In genomic region chr4:8533274-8533865, GRCh38 we compare ENCODE assay signal across 13 cellular contexts. TPM values are rescaled to one million over a fixed set of nuclear protein-coding genes. Genes with fewer than 3 reads are reported as not detected.
DNase-seq lines count a peak whose midpoint lies in the region; ATAC-seq and TF ChIP-seq lines count a peak whose summit lies in the region.
"Had no signal": no experiment of that assay in that cellular context is flagged by ENCODE, and none has a peak within 500 bp of the region (broad histone marks: within the 10 kb centered on the region; RNA-seq: fewer than 3 reads in every experiment).

No MANE protein-coding gene starts in this region.

- H3K4me3 Mint-ChIP-seq in glutamatergic neuron (ENCODE audit: unreplicated experiment), result peak overlapping the region; percentile 21
- H3K4me3 Mint-ChIP-seq: activated naive CD8-positive, alpha-beta T cell treated with anti-CD3 and anti-CD28 coated beads for 36 hours; immature natural killer cell had no signal

- no peak for ATAC-seq in upper lobe of right lung
- ATAC-seq in GM18519 (IDR thresholded peaks at IDR 0.05; ENCODE audit: low FRiP score, unreplicated experiment), result no peak
- no peak for ATAC-seq in GM19463 (IDR thresholded peaks at IDR 0.05; ENCODE audit: unreplicated experiment)

- H3K27me3 ChIP-seq in HUES48 (ENCODE audit: control insufficient read depth, insufficient read depth, low read length), result no peaks in the 10 kb centered on the region
- no peaks in the 10 kb centered on the region for H3K27me3 ChIP-seq in upper lobe of right lung

- peak; percentile 36 for DNase-seq in GM20000 (ENCODE audit: low spot score)
- no peak for DNase-seq in glutamatergic neuron
- DNase-seq in upper lobe of right lung, result no peak
- DNase-seq in stimulated activated CD4-positive, alpha-beta T cell treated with anti-CD3 and anti-CD28 coated beads, Interleukin-1b, Interleukin-23, amount 100 ng/mL, for 48 hours, result no peak
- DNase-seq: activated naive CD8-positive, alpha-beta T cell treated with anti-CD3 and anti-CD28 coated beads for 36 hours; CD4-positive, CD25-positive, alpha-beta regulatory T cell; immature natural killer cell had no signal

- no peak overlapping the region for H3K9ac ChIP-seq in HUES48 (ENCODE audit: low read depth, low read length)

- H3K36me3 Mint-ChIP-seq in glutamatergic neuron (ENCODE audit: unreplicated experiment), result peaks cover 4% of the 10 kb centered on the region
- H3K36me3 Mint-ChIP-seq: activated naive CD8-positive, alpha-beta T cell treated with anti-CD3 and anti-CD28 coated beads for 36 hours; immature natural killer cell had no signal

- TF ChIP-seq CTCF in GM20000 (IDR thresholded peaks at IDR 0.05; ENCODE audit: extremely low read depth, missing control alignments), result no peak
- TF ChIP-seq CTCF in glutamatergic neuron (IDR thresholded peaks at IDR 0.05; ENCODE audit: partially characterized antibody, unreplicated experiment), result no peak
- no peak for TF ChIP-seq CTCF in upper lobe of right lung (IDR thresholded peaks at IDR 0.05)

- H3K9me3 Mint-ChIP-seq in glutamatergic neuron (ENCODE audit: unreplicated experiment), result peaks cover 3% of the 10 kb centered on the region
- H3K9me3 Mint-ChIP-seq: immature natural killer cell had no signal

- H3K36me3 ChIP-seq in HUES48 (ENCODE audit: control insufficient read depth, insufficient read depth, low read length) (no peaks in the 10 kb centered on the region), upper lobe of right lung (no peaks in the 10 kb centered on the region)

- H3K27ac Mint-ChIP-seq in glutamatergic neuron (ENCODE audit: unreplicated experiment), result no peak overlapping the region
- H3K27ac Mint-ChIP-seq: activated naive CD8-positive, alpha-beta T cell treated with anti-CD3 and anti-CD28 coated beads for 36 hours; CD4-positive, CD25-positive, alpha-beta regulatory T cell had no signal

- H3K27ac ChIP-seq in HUES48 (ENCODE audit: low read depth, low read length) (peak overlapping the region; percentile 61), upper lobe of right lung (peak overlapping the region; percentile 68)

- intact Hi-C loops in upper lobe of right lung (cut with DNase I), result no loop called here

- no peaks in the 10 kb centered on the region for H3K27me3 Mint-ChIP-seq in glutamatergic neuron (ENCODE audit: unreplicated experiment)
- H3K27me3 Mint-ChIP-seq: activated naive CD8-positive, alpha-beta T cell treated with anti-CD3 and anti-CD28 coated beads for 36 hours; CD4-positive, CD25-positive, alpha-beta regulatory T cell had no signal

- H3K4me1 ChIP-seq in HUES48 (ENCODE audit: control insufficient read depth, insufficient read depth, low read length) (peaks cover 15% of the 10 kb centered on the region), upper lobe of right lung (peaks cover 23% of the 10 kb centered on the region)

- H3K9me3 ChIP-seq in HUES48 (ENCODE audit: control insufficient read depth, insufficient read depth, low read length) (no peaks in the 10 kb centered on the region), upper lobe of right lung (no peaks in the 10 kb centered on the region)
- H3K9me3 ChIP-seq: mucosa of descending colon had no signal

- H3K4me1 Mint-ChIP-seq in glutamatergic neuron (ENCODE audit: low read depth, unreplicated experiment), result no peaks in the 10 kb centered on the region
- H3K4me1 Mint-ChIP-seq: activated naive CD8-positive, alpha-beta T cell treated with anti-CD3 and anti-CD28 coated beads for 36 hours; immature natural killer cell had no signal

- H3K4me3 ChIP-seq in HUES48 (ENCODE audit: low read depth, low read length) (no peak overlapping the region), upper lobe of right lung (no peak overlapping the region)
- H3K4me3 ChIP-seq: mucosa of descending colon had no signal

RNA-seq across cellular contexts. Expression of gene GPR78, which starts 46.8 kb away (rescaled TPM):
- total RNA-seq in glutamatergic neuron (ENCODE audit: unreplicated experiment) (0.17 TPM), upper lobe of right lung (0.23 TPM)
- total RNA-seq: activated CD8-positive, alpha-beta memory T cell treated with anti-CD3 and anti-CD28 coated beads for 36 hours; activated naive CD8-positive, alpha-beta T cell treated with anti-CD3 and anti-CD28 coated beads for 36 hours; CD4-positive, CD25-positive, alpha-beta regulatory T cell; renal cortical epithelial cell had no signal

RNA-seq across cellular contexts. Expression of gene CPZ, which starts 59.2 kb away (rescaled TPM):
- total RNA-seq in glutamatergic neuron (ENCODE audit: unreplicated experiment) (0.27 TPM), upper lobe of right lung (6.7 TPM)
- total RNA-seq: activated CD8-positive, alpha-beta memory T cell treated with anti-CD3 and anti-CD28 coated beads for 36 hours; activated naive CD8-positive, alpha-beta T cell treated with anti-CD3 and anti-CD28 coated beads for 36 hours; CD4-positive, CD25-positive, alpha-beta regulatory T cell had no signal
